ENCODE assay signal across 11 cellular contexts in the genomic region with DNA sequence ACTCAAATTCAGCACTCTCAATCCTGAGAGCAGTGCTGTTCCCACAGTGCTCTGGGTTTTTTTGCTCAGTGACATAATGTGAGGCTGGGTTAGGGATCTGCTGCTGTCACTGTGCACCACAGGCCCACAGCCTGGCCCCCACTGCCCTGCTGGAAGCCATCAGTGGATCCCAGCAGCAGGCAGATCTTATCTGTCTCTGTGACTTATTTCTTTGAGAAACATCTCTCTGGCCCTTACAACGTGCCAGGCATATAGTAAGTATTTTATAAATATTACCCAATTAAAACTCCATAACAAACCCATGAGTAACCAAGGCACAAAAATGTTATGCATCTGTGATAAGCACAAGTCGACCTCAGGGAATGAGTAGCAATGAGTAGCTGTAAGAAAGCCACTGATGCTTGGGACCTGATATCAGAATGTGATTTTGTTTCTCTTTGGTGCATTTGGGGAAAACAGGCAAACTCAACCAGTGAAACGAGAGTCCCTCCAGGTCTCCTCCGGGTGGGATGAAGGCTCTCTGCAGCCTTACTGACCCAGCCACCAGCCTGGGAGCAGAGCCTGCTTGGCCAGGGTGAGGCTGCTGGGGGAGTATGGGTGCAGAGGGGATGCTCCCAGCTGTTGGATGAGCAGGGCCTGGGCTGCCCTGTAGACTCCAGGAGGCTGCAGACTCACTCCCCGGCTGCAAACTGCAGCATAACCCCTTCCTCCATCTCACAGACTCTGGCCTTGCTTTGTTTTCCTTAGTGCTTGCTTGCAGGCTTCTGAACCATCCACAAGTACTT.
DNase-seq lines count a peak whose midpoint lies in the region; FAIRE-seq and TF ChIP-seq lines count a peak whose summit lies in the region.
"Had no signal": no experiment of that assay in that cellular context is flagged by ENCODE, and none has a peak within 500 bp of the region (broad histone marks: within the 10 kb centered on the region; RNA-seq: fewer than 3 reads in every experiment).

No MANE protein-coding gene starts in this region.

- POLR2A ChIA-PET in AG04449 (lab: Yijun Ruan, JAX) = interaction anchor here (0.6 to 1.4 kb wide), 3 partner anchors 61 to 1540 kb away, joined by 3 to 6 read pairs (median 4); no protein-coding TSS in a partner anchor

- H3K4me3 ChIP-seq in AG04449 (ENCODE audit: low read depth, low read length) (peak overlapping the region; percentile 32), cardiac fibroblast (replicated peaks in 1 of 2; ENCODE audit: low read depth in 2 of 2, low read length in 2 of 2) (no peak overlapping the region)
- H3K4me3 ChIP-seq: right lobe of liver had no signal

- DNase-seq in AG04449 (ENCODE audit: low read depth, low spot score) (peak; percentile 78), HTR-8/SVneo (ENCODE audit: insufficient read length, low spot score) (peak; percentile 32), cardiac fibroblast (ENCODE audit: low read depth in 2 of 2) (peak; percentile 80 to 85), myocyte (ENCODE audit: low read depth) (peak; percentile 11), DMS114 treated with DMSO at 0.1 percent for 48 hours (lab: John Stamatoyannopoulos, UW; ENCODE audit: unreplicated experiment) (no peak), AML-193 (lab: John Stamatoyannopoulos, UW) (no peak), DMS 273 treated with DMSO at 0.1 percent for 48 hours (lab: John Stamatoyannopoulos, UW) (no peak), ecto neural progenitor cell (ENCODE audit: low spot score) (no peak)
- DNase-seq: erythroblast, KG1 had no signal

- no peak for TF ChIP-seq CTCF in AG04449 (IDR thresholded peaks at IDR 0.05; ENCODE audit: insufficient read depth, low read length, missing control alignments)
- TF ChIP-seq CTCF in cardiac fibroblast (IDR thresholded peaks at IDR 0.05; ENCODE audit: low read depth, low read length) = no peak

- no peak for FAIRE-seq in HTR-8/SVneo (lab: Jason Lieb, UNC)

- CTCF ChIA-PET in AG04449 (lab: Yijun Ruan, JAX) = interaction anchor here (0.7 to 4.2 kb wide), 8 partner anchors 10 to 568 kb away, joined by 3 to 17 read pairs (median 4); no protein-coding TSS in a partner anchor

Comparison
In these comparisons a context has a peak if more than half of its experiments do, and no peak if none do; other contexts are left out.
1. DNase-seq: peak in AG04449 (single experiment), HTR-8/SVneo (single experiment), cardiac fibroblast (2 of 2) and myocyte (single experiment); none in DMS114 treated with DMSO at 0.1 percent for 48 hours (single experiment), AML-193 (0 of 2), DMS 273 treated with DMSO at 0.1 percent for 48 hours (single experiment) and ecto neural progenitor cell (single experiment).